ENCODE assay signal across 8 cellular contexts in the genomic region with DNA sequence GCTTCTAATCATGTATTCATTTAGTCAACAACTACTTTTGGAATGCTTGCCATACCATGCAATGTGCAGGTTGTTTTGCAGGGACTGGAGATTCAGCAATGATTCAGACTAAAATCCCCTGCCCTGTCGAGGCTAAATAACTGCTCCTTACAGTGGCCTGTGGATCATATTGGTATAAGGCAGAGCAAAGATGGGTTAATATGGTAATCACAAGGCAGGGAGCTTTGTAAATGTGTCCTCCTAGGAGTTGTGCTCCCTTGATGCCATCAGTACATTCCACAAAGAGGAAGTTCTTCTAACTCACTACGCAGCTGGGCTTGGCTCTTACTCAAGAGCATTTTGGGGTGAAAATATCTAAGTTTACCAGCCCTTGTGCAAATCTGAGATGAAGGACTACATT. TPM values are rescaled to one million over a fixed set of nuclear protein-coding genes. Genes with fewer than 3 reads are reported as not detected.
A peak's percentile ranks its signal among the peaks of the same experiment; 100 is the strongest.
DNase-seq lines count a peak whose midpoint lies in the region; ATAC-seq and TF ChIP-seq lines count a peak whose summit lies in the region.

No MANE protein-coding gene starts in this region.

- H3K4me3 ChIP-seq in breast epithelium (peak overlapping the region; percentile 47 to 71 (median 52)), right lobe of liver (peak overlapping the region; percentile 32 to 58 (median 58))

- 0% methylated on average over 2 of the region's 2 CpGs for WGBS in right lobe of liver (ENCODE audit: insufficient coverage, low coverage, low lambda C conversion rate, missing lambda C conversion rate)

- ATAC-seq in GM18511 (IDR thresholded peaks at IDR 0.05; ENCODE audit: unreplicated experiment) = peak; percentile 50
- ATAC-seq in right lobe of liver = peak; percentile 65 to 71 (median 68)
- no peak for ATAC-seq in HG02571 (IDR thresholded peaks at IDR 0.05; ENCODE audit: unreplicated experiment)

- H3K9me3 Mint-ChIP-seq in type B pancreatic cell = peaks cover 13% of the 10 kb centered on the region

- H3K4me1 ChIP-seq in breast epithelium (no peaks in the 10 kb centered on the region), right lobe of liver (peaks cover 0 to 29% (median 8%) of the 10 kb centered on the region in 4 donors)

- intact Hi-C loops in breast epithelium (cut with DNase I; ENCODE audit: low total_unique reads) = loop anchor here (5.0 kb wide), 1 partner anchor 469 kb away; no protein-coding TSS in a partner anchor
- intact Hi-C loops in right lobe of liver (cut with DNase I) = no loop called here

- H3K9me3 ChIP-seq in breast epithelium = no peaks in the 10 kb centered on the region
- no peaks in the 10 kb centered on the region for H3K9me3 ChIP-seq in right lobe of liver

- no peaks in the 10 kb centered on the region for H3K27me3 ChIP-seq in breast epithelium
- no peaks in the 10 kb centered on the region for H3K27me3 ChIP-seq in right lobe of liver

- peaks cover 10% of the 10 kb centered on the region for H3K4me1 Mint-ChIP-seq in type B pancreatic cell (ENCODE audit: unreplicated experiment)

- no peak overlapping the region for H3K4me3 Mint-ChIP-seq in type B pancreatic cell

- H3K27ac ChIP-seq in 22Rv1 (peak overlapping the region; percentile 43; the same call in 1 of the 2 replicates), breast epithelium (peak overlapping the region; percentile 88 to 93), right lobe of liver (peak overlapping the region; percentile 90 to 97 (median 97))

- H3K36me3 Mint-ChIP-seq in type B pancreatic cell = peaks cover 3% of the 10 kb centered on the region

- H3K36me3 ChIP-seq in breast epithelium (no peaks in the 10 kb centered on the region), right lobe of liver (peaks cover 0 to 4% (median under 1%) of the 10 kb centered on the region in 4 donors)

- TF ChIP-seq POLR2A in breast epithelium (IDR thresholded peaks at IDR 0.05) (no peak), right lobe of liver (IDR thresholded peaks at IDR 0.05) (no peak)

- H3K27ac Mint-ChIP-seq in type B pancreatic cell = peak overlapping the region; percentile 75

- no peaks in the 10 kb centered on the region for H3K27me3 Mint-ChIP-seq in type B pancreatic cell

- DNase-seq in NAMALWA (ENCODE audit: low spot score) (peak; percentile 60), breast epithelium (ENCODE audit: low spot score in 2 of 2) (no peak), right lobe of liver (no peak), type B pancreatic cell (ENCODE audit: extremely low spot score, unreplicated experiment) (no peak), cerebellar nuclear complex (lab: John Stamatoyannopoulos, UW) (no peak)

- TF ChIP-seq CTCF in 22Rv1 (IDR thresholded peaks at IDR 0.05) = no peak
- TF ChIP-seq CTCF in breast epithelium (IDR thresholded peaks at IDR 0.05) = no peak
- no peak for TF ChIP-seq CTCF in right lobe of liver (IDR thresholded peaks at IDR 0.05)
- no peak for TF ChIP-seq CTCF in type B pancreatic cell (conservative IDR thresholded peaks at IDR 0.05)

RNA-seq across cellular contexts. Expression of gene IFIT2, which starts 0.6 kb away (rescaled TPM):
- total RNA-seq in breast epithelium (1 to 10 TPM; 2.6 to 6.6 (median 3.5) TPM), right lobe of liver (10 to 100 TPM in 3 of 6 experiments, 1 to 10 TPM in 3; 4.7 to 12.4 (median 9.8) TPM), type B pancreatic cell (ENCODE audit: low replicate concordance) (1.3 and 1.4 TPM in 2 replicates)

RNA-seq across cellular contexts. Expression of gene IFIT3, which starts 26.6 kb away (rescaled TPM):
- total RNA-seq in breast epithelium (10 to 100 TPM in 1 of 3 donors, 1 to 10 TPM in 2; 8.2 to 10.4 (median 9.5) TPM), right lobe of liver (10 to 100 TPM in 4 of 6 experiments, 1 to 10 TPM in 2; 7.5 to 17.9 (median 11.5) TPM), type B pancreatic cell (ENCODE audit: low replicate concordance) (4.9 and 9.4 TPM in 2 replicates)

RNA-seq across cellular contexts. Expression of gene LIPA, which starts 49.7 kb away (rescaled TPM):
- total RNA-seq in breast epithelium (10 to 100 TPM; 44.9 to 90.7 (median 67.2) TPM), right lobe of liver (100 to 1,000 TPM in 1 of 6 experiments, 10 to 100 TPM in 5; 52.4 to 179 (median 58.4) TPM), type B pancreatic cell (ENCODE audit: low replicate concordance) (26.9 and 46.4 TPM in 2 replicates)

Comparison
In these comparisons a context has a peak if more than half of its experiments do, and no peak if none do; other contexts are left out.
1. H3K27ac ChIP-seq: peak in every context shown above with its lines; median percentile 97 in right lobe of liver; 90 in breast epithelium; 43 in 22Rv1.